Comparison of ENCODE assay signal across 8 cellular contexts in genomic region chr15:55587321-55588069, GRCh38. TPM values are rescaled to one million over a fixed set of nuclear protein-coding genes. Genes with fewer than 3 reads are reported as not detected.
DNase-seq lines count a peak whose midpoint lies in the region; ATAC-seq and TF ChIP-seq lines count a peak whose summit lies in the region.

No MANE protein-coding gene starts in this region.

- ATAC-seq in Right ventricle myocardium inferior (peak; percentile 30), HG03432 (IDR thresholded peaks at IDR 0.05; ENCODE audit: unreplicated experiment) (peak; percentile 12), WTC11 (peak; percentile 59)

- no peaks in the 10 kb centered on the region for H3K36me3 ChIP-seq in esophagus muscularis mucosa

- CTCF ChIA-PET in WTC11 (lab: Charles Lee), result no interaction called here

- H3K4me1 Mint-ChIP-seq in WTC11, result peaks cover 4% of the 10 kb centered on the region

- no peak for TF ChIP-seq POLR2A in esophagus muscularis mucosa (IDR thresholded peaks at IDR 0.05; ENCODE audit: low read depth)

- POLR2A ChIA-PET in WTC11 (lab: Charles Lee), result no interaction called here

- WGBS in esophagus muscularis mucosa, result 9% methylated on average over 26 of the region's 65 CpGs

- H3K27ac ChIP-seq in esophagus muscularis mucosa (replicated peaks in 1 of 4), result peak overlapping the region; percentile 90 to 93 (median 91)

- no peak overlapping the region for H3K27ac Mint-ChIP-seq in WTC11

- H3K4me1 ChIP-seq in esophagus muscularis mucosa, result peaks cover 7 to 37% (median 31%) of the 10 kb centered on the region in 4 donors

- no peaks in the 10 kb centered on the region for H3K27me3 ChIP-seq in esophagus muscularis mucosa

- peaks cover 44% of the 10 kb centered on the region for H3K27me3 Mint-ChIP-seq in WTC11 (ENCODE audit: low read depth)

- TF ChIP-seq CTCF in WTC11 (IDR thresholded peaks at IDR 0.05) (no peak), esophagus muscularis mucosa (IDR thresholded peaks at IDR 0.05) (no peak)

- intact Hi-C loops in Right ventricle myocardium inferior (cut with DNase I), result no loop called here
- intact Hi-C loops in cardiac septum (cut with DNase I), result no loop called here
- intact Hi-C loops in esophagus muscularis mucosa (cut with DNase I), result loop anchor here (5.0 kb wide), 1 partner anchor 90 kb away; no protein-coding TSS in a partner anchor

- no peak for TF ChIP-seq EP300 in esophagus muscularis mucosa (IDR thresholded peaks at IDR 0.05)

- H3K4me3 Mint-ChIP-seq in WTC11, result peak overlapping the region; percentile 61

- DNase-seq in Right ventricle myocardium inferior (ENCODE audit: missing footprints), result no peak
- no peak for DNase-seq in cardiac septum (ENCODE audit: low spot score)
- peak; percentile 52 for DNase-seq in WTC11 (ENCODE audit: low spot score)
- no peak for DNase-seq in esophagus muscularis mucosa (ENCODE audit: extremely low spot score)
- DNase-seq in myocyte (ENCODE audit: low read depth), result peak; percentile 72
- no peak for DNase-seq in central memory CD4-positive, alpha-beta T cell
- DNase-seq in SIG-M5 treated with dmso at 0.1 percent for 504 hours (lab: John Stamatoyannopoulos, UW; ENCODE audit: unreplicated experiment), result no peak

- H3K9me3 ChIP-seq in esophagus muscularis mucosa, result no peaks in the 10 kb centered on the region

- peak overlapping the region; percentile 75 to 78 (median 76) for H3K4me3 ChIP-seq in esophagus muscularis mucosa

- peaks cover 6% of the 10 kb centered on the region; the same call in 1 of the 2 replicates for H3K36me3 Mint-ChIP-seq in WTC11

- H3K9me3 Mint-ChIP-seq in WTC11, result peaks cover 4% of the 10 kb centered on the region; the same call in 1 of the 2 replicates

TF ChIP-seq in WTC11, 78 proteins besides CTCF, POLR2A, EP300 and RAD21:
- 0 out of 2 replicates have a peak, but pooled peaks have one; percentile 22 for TF ChIP-seq E2F4 (CRISPR knock-in tag; IDR thresholded peaks at IDR 0.05; ENCODE audit: borderline replicate concordance, low read depth)
- TF ChIP-seq MAX (CRISPR knock-in tag; IDR thresholded peaks at IDR 0.05), result peak; percentile 47; the same call in 1 of the 2 replicates
- TF ChIP-seq ETV6 (CRISPR knock-in tag; IDR thresholded peaks at IDR 0.05), result no peak
- no peak for TF ChIP-seq HMGA2 (CRISPR knock-in tag; IDR thresholded peaks at IDR 0.05)
- 0 out of 2 replicates have a peak, but pooled peaks have one; percentile 55 for TF ChIP-seq E2F5 (CRISPR knock-in tag; IDR thresholded peaks at IDR 0.05)

RNA-seq across cellular contexts. Expression of gene PYGO1, which starts 0.7 kb away (rescaled TPM):
- 6.7 TPM for total RNA-seq in Right ventricle myocardium inferior
- 3.1 TPM for total RNA-seq in cardiac septum
- 0.46 to 0.55 TPM (median 0.50 TPM) in 3 replicates for total RNA-seq in WTC11 (2021)
- 10 to 100 TPM; 13.6 to 20.7 (median 16.7) TPM for total RNA-seq in esophagus muscularis mucosa
- 13.9 and 15.2 TPM in 2 replicates for total RNA-seq in myocyte
- 3.7 TPM for polyA plus RNA-seq in myocyte (2012)

Comparison
In these comparisons a context has a peak if more than half of its experiments do, and no peak if none do; other contexts are left out.
1. DNase-seq: peak in WTC11 (single experiment) and myocyte (single experiment); none in Right ventricle myocardium inferior (single experiment), cardiac septum (single experiment), esophagus muscularis mucosa (single experiment), central memory CD4-positive, alpha-beta T cell (single experiment) and SIG-M5 treated with dmso at 0.1 percent for 504 hours (single experiment).
2. Peak in every context shown above with its lines, with median percentiles within 50 percentile points of each other: ATAC-seq.